8 cellular contexts compared by ENCODE assay signal in the genomic region with DNA sequence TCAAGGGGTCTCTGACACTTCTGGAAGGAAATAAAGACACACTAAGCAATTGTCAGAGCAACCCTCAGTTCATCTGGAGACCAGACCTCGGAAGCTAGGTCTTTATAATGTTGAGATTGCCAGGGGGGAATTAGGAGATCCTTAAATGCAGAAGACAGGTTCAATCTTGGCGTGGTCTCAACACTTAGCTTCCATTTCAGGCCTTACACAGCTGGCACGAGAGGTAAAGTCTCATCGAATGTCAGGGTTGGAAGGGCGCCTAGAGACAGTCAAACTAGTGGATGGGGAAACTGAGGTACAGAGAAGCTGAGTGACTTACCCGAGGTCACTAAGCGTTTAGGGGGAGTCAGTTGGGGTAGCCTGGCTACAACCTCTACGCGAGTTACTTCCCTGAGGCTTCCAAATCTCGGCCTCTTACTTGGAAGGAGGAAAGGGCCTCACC. TPM values are rescaled to one million over a fixed set of nuclear protein-coding genes. Genes with fewer than 3 reads are reported as not detected.
A peak's percentile ranks its signal among the peaks of the same experiment; 100 is the strongest.
DNase-seq lines count a peak whose midpoint lies in the region; ATAC-seq and TF ChIP-seq lines count a peak whose summit lies in the region.

No MANE protein-coding gene starts in this region.

- TF ChIP-seq CTCF in cardiac muscle cell (IDR thresholded peaks at IDR 0.05; ENCODE audit: low read depth, low read length) (no peak), ascending aorta (IDR thresholded peaks at IDR 0.05) (no peak), lower lobe of right lung (IDR thresholded peaks at IDR 0.05) (no peak), upper lobe of right lung (IDR thresholded peaks at IDR 0.05) (no peak)

- intact Hi-C loops in cardiac septum (cut with DNase I) = no loop called here
- intact Hi-C loops in ascending aorta (cut with DNase I) = loop anchor here (1.0 to 10.0 kb wide), 3 partner anchors 27 to 269 kb away; a partner anchor contains a TSS
- intact Hi-C loops in lower lobe of right lung (cut with DNase I) = no loop called here
- intact Hi-C loops in upper lobe of right lung (cut with DNase I) = no loop called here

- H3K4me3 ChIP-seq in cardiac muscle cell = peak overlapping the region; percentile 59
- H3K4me3 ChIP-seq in ascending aorta = peak overlapping the region; percentile 53 to 84
- H3K4me3 ChIP-seq in lower lobe of right lung = peak overlapping the region; percentile 73
- peak overlapping the region; percentile 65 for H3K4me3 ChIP-seq in upper lobe of right lung

- H3K27me3 ChIP-seq in cardiac muscle cell = no peaks in the 10 kb centered on the region
- H3K27me3 ChIP-seq in ascending aorta = no peaks in the 10 kb centered on the region
- no peaks in the 10 kb centered on the region for H3K27me3 ChIP-seq in lower lobe of right lung (ENCODE audit: low read depth)
- H3K27me3 ChIP-seq in upper lobe of right lung = no peaks in the 10 kb centered on the region

- H3K4me1 ChIP-seq in cardiac muscle cell (ENCODE audit: low read depth) (peaks cover 7% of the 10 kb centered on the region), ascending aorta (peaks cover 0 to 4% of the 10 kb centered on the region in 2 donors), lower lobe of right lung (peaks cover 19% of the 10 kb centered on the region), upper lobe of right lung (peaks cover 13% of the 10 kb centered on the region)

- DNase-seq in cardiac muscle cell (ENCODE audit: low read depth in 1 of 2, low spot score in 1 of 2) (no peak), cardiac septum (ENCODE audit: low spot score) (no peak), ascending aorta (ENCODE audit: low spot score in 2 of 2) (no peak), lower lobe of right lung (no peak), upper lobe of right lung (no peak), NCI-H524 (lab: John Stamatoyannopoulos, UW) (no peak)
- no peak for DNase-seq in central memory CD4-positive, alpha-beta T cell

- H3K36me3 ChIP-seq in cardiac muscle cell (no peaks in the 10 kb centered on the region), ascending aorta (no peaks in the 10 kb centered on the region), lower lobe of right lung (no peaks in the 10 kb centered on the region), upper lobe of right lung (no peaks in the 10 kb centered on the region)

- no peak for ATAC-seq in lower lobe of right lung
- no peak for ATAC-seq in upper lobe of right lung
- ATAC-seq in GM21786 (IDR thresholded peaks at IDR 0.05; ENCODE audit: unreplicated experiment) = no peak

- peak overlapping the region; percentile 10 for H3K27ac ChIP-seq in cardiac muscle cell
- peak overlapping the region; percentile 44 to 63 for H3K27ac ChIP-seq in ascending aorta
- H3K27ac ChIP-seq in lower lobe of right lung = peak overlapping the region; percentile 49
- peak overlapping the region; percentile 40 for H3K27ac ChIP-seq in upper lobe of right lung

- no peaks in the 10 kb centered on the region for H3K9me3 ChIP-seq in cardiac muscle cell (ENCODE audit: low read depth)
- H3K9me3 ChIP-seq in ascending aorta = no peaks in the 10 kb centered on the region
- no peaks in the 10 kb centered on the region for H3K9me3 ChIP-seq in lower lobe of right lung
- no peaks in the 10 kb centered on the region for H3K9me3 ChIP-seq in upper lobe of right lung

RNA-seq across cellular contexts. Expression of a gene that starts 0.6 kb away (rescaled TPM):
- total RNA-seq in cardiac muscle cell = 35.8 and 50.5 TPM in 2 replicates
- polyA plus RNA-seq in cardiac muscle cell = 15.4 and 27.6 TPM in 2 replicates
- 29.3 TPM for total RNA-seq in cardiac septum
- 47.6 TPM for total RNA-seq in ascending aorta
- 58.6 TPM for total RNA-seq in lower lobe of right lung
- 67.0 TPM for total RNA-seq in upper lobe of right lung
